1 cellular context compared by ENCODE assay signal in the genomic region with DNA sequence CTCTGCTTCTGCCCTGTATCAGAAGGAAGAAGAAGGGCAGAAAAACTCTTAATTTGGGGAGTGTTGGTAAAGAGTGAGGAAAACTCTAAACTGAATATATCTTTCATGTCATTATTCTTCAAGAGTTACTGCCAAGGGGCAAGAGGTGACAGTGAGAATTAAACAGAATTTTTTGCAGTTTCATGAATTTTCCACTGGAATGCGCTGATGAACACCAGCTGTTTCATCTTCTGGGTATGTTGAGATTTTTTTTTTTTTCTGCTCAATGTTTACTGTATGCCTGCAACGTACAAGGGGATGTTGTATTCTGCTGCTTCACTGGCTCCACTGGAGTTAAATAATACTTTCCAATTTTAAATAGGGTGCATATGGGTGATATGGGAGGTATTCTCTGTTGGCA.
TF ChIP-seq lines count a peak whose summit lies in the region.

No MANE protein-coding gene starts in this region.

TF ChIP-seq in SK-N-SH, 30 proteins besides CTCF, POLR2A, EP300 and RAD21 (continued from another document):
- TF ChIP-seq NRF1 (IDR thresholded peaks at IDR 0.05; ENCODE audit: low read depth, low read length), result no peak
- no peak for TF ChIP-seq TAF1 (IDR thresholded peaks at IDR 0.05; ENCODE audit: borderline replicate concordance, low read depth, low read length)
- TF ChIP-seq EZH2phosphoT487 (IDR thresholded peaks at IDR 0.05; ENCODE audit: borderline replicate concordance, low read depth), result no peak
- TF ChIP-seq SMC3 (IDR thresholded peaks at IDR 0.05; ENCODE audit: low read depth, low read length), result no peak
TF ChIP-seq in SK-N-SH: peak in this region for 0.
